Comparison of ENCODE assay signal across 9 cellular contexts in the genomic region with DNA sequence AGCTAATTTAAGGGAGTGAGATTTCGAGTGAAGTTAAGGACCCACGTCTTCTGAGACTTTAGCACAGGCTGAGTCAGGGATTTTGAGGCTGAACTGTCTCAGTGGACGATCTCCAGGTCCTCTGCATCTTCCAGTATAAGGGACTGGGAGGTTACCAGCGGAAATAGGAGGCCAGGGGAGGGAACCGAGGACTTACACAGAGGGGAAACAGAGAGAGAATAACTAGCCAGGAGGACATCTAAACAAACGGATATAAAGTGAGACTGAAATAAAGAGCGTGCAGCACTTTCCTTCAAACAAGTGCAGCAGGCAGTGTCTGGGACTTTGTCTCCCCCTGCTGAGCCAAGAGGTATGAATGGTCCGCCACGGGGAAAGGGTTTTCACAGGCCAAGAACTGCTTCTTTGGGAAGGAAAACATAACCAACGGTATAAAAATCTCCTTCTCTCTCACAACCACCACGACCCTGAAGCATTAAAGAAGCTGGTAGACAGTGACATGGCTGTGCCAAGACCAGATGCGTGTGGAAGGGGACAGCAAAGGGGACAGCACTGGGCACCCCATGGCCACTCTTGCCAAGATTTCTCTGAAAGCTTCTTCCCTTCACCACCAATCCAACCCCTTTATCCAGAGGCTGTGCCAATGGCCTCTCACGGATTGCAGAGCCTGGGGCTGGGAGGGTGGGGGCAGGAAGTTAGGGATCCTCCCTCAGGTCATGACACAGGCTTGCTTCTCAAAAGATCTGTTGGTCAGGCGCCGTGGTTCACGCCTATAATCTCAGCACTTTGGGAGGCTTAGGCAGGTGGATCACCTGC.
DNase-seq lines count a peak whose midpoint lies in the region; ATAC-seq, FAIRE-seq and TF ChIP-seq lines count a peak whose summit lies in the region.
"Had no signal": no experiment of that assay in that cellular context is flagged by ENCODE, and none has a peak within 500 bp of the region (broad histone marks: within the 10 kb centered on the region; RNA-seq: fewer than 3 reads in every experiment).

No MANE protein-coding gene starts in this region.

- H3K4me1 ChIP-seq in IMR-90 (ENCODE audit: control insufficient read depth, insufficient read depth, low read length), result no peaks in the 10 kb centered on the region

- intact Hi-C loops in IMR-90 (cut with micrococcal nuclease), result loop anchor here (1.0 to 5.0 kb wide), 3 partner anchors 151 to 549 kb away; partner anchors contain the start of gene HIPK2
- intact Hi-C loops in cardiac septum (cut with DNase I), result loop anchor here (5.0 to 10.0 kb wide), 2 partner anchors 149 to 262 kb away; partner anchors contain the start of genes KDM7A and PARP12

- no peak overlapping the region for H3K27ac ChIP-seq in IMR-90 (ENCODE audit: insufficient read depth, low read length)

- DNase-seq in D721Med (ENCODE audit: insufficient read length, low spot score) (no peak), IMR-90 (peak; percentile 73), SK-MEL-5 (ENCODE audit: low read depth, low spot score) (peak; percentile 76), amniotic epithelial cell (ENCODE audit: low read depth) (peak; percentile 58), cardiac septum (ENCODE audit: low spot score) (peak; percentile 83), progenitor cell of endocrine pancreas (ENCODE audit: low spot score, unreplicated experiment) (peak; percentile 15)

- no peaks in the 10 kb centered on the region for H3K9me3 ChIP-seq in IMR-90 (ENCODE audit: control insufficient read depth, insufficient read depth, low read length)

- H2AK9ac ChIP-seq in IMR-90 (replicated peaks; ENCODE audit: low read depth, low read length, poor library complexity), result no peak overlapping the region

- H2BK5ac ChIP-seq in IMR-90 (ENCODE audit: low read depth, low read length, poor library complexity, severe bottlenecking), result no peak overlapping the region

- CTCF ChIA-PET in IMR-90 (lab: Yijun Ruan, JAX), result interaction anchor here (0.5 to 1.2 kb wide), 5 partner anchors 11 to 725 kb away, joined by 3 to 5 read pairs (median 3); no protein-coding TSS in a partner anchor

- no peaks in the 10 kb centered on the region for H3K9me1 ChIP-seq in IMR-90 (ENCODE audit: insufficient read depth, low read length)

- TF ChIP-seq RAD21 in IMR-90 (IDR thresholded peaks at IDR 0.05; ENCODE audit: low read length), result peak; percentile 92

- H4K20me1 ChIP-seq in IMR-90 (ENCODE audit: insufficient read depth, low read length), result no peaks in the 10 kb centered on the region

- H2AFZ ChIP-seq in IMR-90 (replicated peaks; ENCODE audit: low read length, poor library complexity), result peak overlapping the region; percentile 74

- 0 out of 4 replicates have a peak overlapping the region, but pooled peaks of 1 of the 2 experiments have one; percentile 45 for H4K8ac ChIP-seq in IMR-90 (ENCODE audit: low read depth in 2 of 2, low read length in 2 of 2)

- dilution Hi-C loops in IMR-90 (cut with HindIII; ENCODE audit: low sequenced_read_pairs, unreplicated experiment), result no loop called here

- WGBS in IMR-90 (ENCODE audit: extremely low coverage in 2 of 2, insufficient read length in 1 of 2), 2 experiments, result 25% methylated on average over 5 of the region's 16 CpGs; no CpG with 5 or more reads in 1 of the 2 experiments

- H3K4me3 Mint-ChIP-seq in progenitor cell of endocrine pancreas (ENCODE audit: low read depth), result no peak overlapping the region

- peak; percentile 46 for TF ChIP-seq CTCF in D721Med (IDR thresholded peaks at IDR 0.05; ENCODE audit: insufficient read depth, missing control alignments)
- TF ChIP-seq CTCF in IMR-90 (conservative IDR thresholded peaks at IDR 0.05; ENCODE audit: low read depth, low read length), result peak; percentile 92
- TF ChIP-seq CTCF in progenitor cell of endocrine pancreas (IDR thresholded peaks at IDR 0.05; ENCODE audit: unreplicated experiment), result peak; percentile 73

- H3K18ac ChIP-seq in IMR-90 (ENCODE audit: low read depth, low read length), result no peak overlapping the region

- H3K4me2 ChIP-seq in IMR-90 (ENCODE audit: low read depth, low read length), result peak overlapping the region; percentile 62

- no peaks in the 10 kb centered on the region for H3K27me3 Mint-ChIP-seq in progenitor cell of endocrine pancreas

- in situ Hi-C loops in IMR-90 (cut with MboI; ENCODE audit: low sequenced_read_pairs), result loop anchor here (10.0 kb wide), 1 partner anchor 152 kb away; the partner anchor contains the start of gene KDM7A
- in situ Hi-C loops in SK-MEL-5 (cut with HindIII; ENCODE audit: low pct_unique_long_range_greater_than_20kb, low sequenced_read_pairs), result no loop called here

- TF ChIP-seq POLR2A in IMR-90 (IDR thresholded peaks at IDR 0.05; ENCODE audit: low read depth, low read length), result peak; percentile 46; the same call in 1 of the 2 replicates

- no peaks in the 10 kb centered on the region for H3K36me3 ChIP-seq in IMR-90 (ENCODE audit: control insufficient read depth, insufficient read depth, low read length)

- H3K4ac ChIP-seq in IMR-90 (ENCODE audit: low read depth, low read length), result no peak overlapping the region

- no peak overlapping the region for H3K23ac ChIP-seq in IMR-90 (ENCODE audit: low read depth, low read length)

- POLR2A ChIA-PET in IMR-90 (lab: Charles Lee; ENCODE audit: unreplicated experiment), result no interaction called here

- no peak overlapping the region for H4K5ac ChIP-seq in IMR-90 (ENCODE audit: low read depth, low read length)

- no peak overlapping the region for H2BK15ac ChIP-seq in IMR-90 (ENCODE audit: low read depth, low read length)

- no peak overlapping the region for H3K9ac ChIP-seq in IMR-90 (ENCODE audit: low read depth, low read length)

- FAIRE-seq in D721Med (lab: Jason Lieb, UNC), result no peak
- FAIRE-seq: TTC549 had no signal

- ATAC-seq in IMR-90 (ENCODE audit: low read depth) (peak; percentile 99), GM21528 (IDR thresholded peaks at IDR 0.05; ENCODE audit: low FRiP score, unreplicated experiment) (no peak), HG02588 (IDR thresholded peaks at IDR 0.05; ENCODE audit: unreplicated experiment) (no peak)

- no peak overlapping the region for H3K4me3 ChIP-seq in IMR-90 (ENCODE audit: insufficient read depth, low read depth, low read length)

- BruUV-seq in IMR-90 (replicated peaks; lab: Mats Ljungman, UMichigan), result no TSS peak

- no peak overlapping the region for H2BK20ac ChIP-seq in IMR-90 (ENCODE audit: low read depth, low read length)

- 0 out of 2 replicates have a peak overlapping the region, but pooled peaks have one; percentile 8 for H2AK5ac ChIP-seq in IMR-90 (ENCODE audit: low read depth, low read length)

- H3K56ac ChIP-seq in IMR-90 (ENCODE audit: extremely low read depth, insufficient read depth, low read length), result no peak overlapping the region

- H3K36me3 Mint-ChIP-seq in progenitor cell of endocrine pancreas (ENCODE audit: insufficient read depth), result peaks cover 4% of the 10 kb centered on the region

- no peaks in the 10 kb centered on the region for H3K79me1 ChIP-seq in IMR-90 (ENCODE audit: low read depth in 1 of 2, low read length in 2 of 2)

- H2BK120ac ChIP-seq in IMR-90 (ENCODE audit: low read depth, low read length), result no peak overlapping the region

- no peak overlapping the region for H3K14ac ChIP-seq in IMR-90 (replicated peaks; ENCODE audit: low read depth, low read length)

- H3K27me3 ChIP-seq in IMR-90 (ENCODE audit: control insufficient read depth, insufficient read depth, low read length), result no peaks in the 10 kb centered on the region

- no peaks in the 10 kb centered on the region for H3K9me3 Mint-ChIP-seq in progenitor cell of endocrine pancreas (ENCODE audit: low read depth)

- H4K91ac ChIP-seq in IMR-90 (ENCODE audit: insufficient read depth, low read depth, low read length), result no peak overlapping the region

- peak overlapping the region; percentile 82 for H3K27ac Mint-ChIP-seq in progenitor cell of endocrine pancreas

- H3K4me1 Mint-ChIP-seq in progenitor cell of endocrine pancreas (ENCODE audit: low read depth), result no peaks in the 10 kb centered on the region

TF ChIP-seq in IMR-90, 13 proteins besides CTCF, POLR2A, EP300 and RAD21:
- TF ChIP-seq NFE2L2 (IDR thresholded peaks at IDR 0.05; ENCODE audit: low read depth, low read length) (no peak), USF2 (IDR thresholded peaks at IDR 0.05; ENCODE audit: low read depth, low read length) (no peak), SMC3 (IDR thresholded peaks at IDR 0.05; ENCODE audit: low read depth, low read length) (peak; percentile 83), MAFK (IDR thresholded peaks at IDR 0.05; ENCODE audit: low read depth, low read length) (peak; percentile 40), MXI1 (IDR thresholded peaks at IDR 0.05; ENCODE audit: borderline replicate concordance, low read depth, low read length) (no peak), RCOR1 (IDR thresholded peaks at IDR 0.05; ENCODE audit: insufficient replicate concordance, low read length) (no peak), RFX5 (IDR thresholded peaks at IDR 0.05; ENCODE audit: low read depth, low read length) (no peak), FOS (IDR thresholded peaks at IDR 0.05; ENCODE audit: low read depth, low read length) (no peak), CEBPB (IDR thresholded peaks at IDR 0.05; ENCODE audit: low read depth, low read length) (no peak), MAZ (IDR thresholded peaks at IDR 0.05; ENCODE audit: borderline replicate concordance, low read depth, low read length) (no peak)
